13 cellular contexts compared by ENCODE assay signal in the genomic region with DNA sequence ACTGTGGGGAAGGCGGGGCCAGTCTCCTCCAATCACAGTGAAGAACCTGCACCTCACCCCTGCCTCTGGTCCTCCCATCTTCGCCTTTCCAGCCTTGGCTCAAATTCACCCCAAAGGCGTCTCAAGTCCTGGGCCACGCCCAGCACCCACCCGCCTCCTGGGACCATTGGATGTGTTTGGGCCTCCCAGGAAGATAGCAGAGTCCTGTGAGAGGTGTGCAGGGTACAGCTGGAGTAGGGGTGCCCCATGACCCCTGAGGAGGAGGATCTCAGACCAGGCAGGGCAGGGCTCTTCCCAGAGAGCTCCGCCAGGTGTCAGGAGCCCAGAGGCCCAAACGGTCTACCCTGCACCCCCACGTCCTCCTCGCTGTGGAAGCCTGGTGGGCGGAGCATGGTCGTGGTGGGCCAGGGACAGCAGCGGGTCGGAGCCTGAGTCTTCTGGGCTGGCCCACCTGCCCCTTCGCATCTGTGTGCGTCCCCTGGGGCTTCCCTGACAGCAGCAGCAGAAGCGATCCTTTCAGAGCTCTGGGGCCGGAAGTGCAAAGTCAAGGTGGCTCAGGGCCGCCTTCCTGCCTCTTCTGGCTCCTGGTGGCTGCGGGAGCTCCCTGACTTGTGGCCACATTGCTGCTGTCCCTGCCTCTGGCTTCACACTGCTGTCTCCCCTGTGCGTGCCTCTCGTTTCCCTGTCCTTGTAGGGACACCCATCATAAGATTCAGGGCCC. TPM values are rescaled to one million over a fixed set of nuclear protein-coding genes. Genes with fewer than 3 reads are reported as not detected.
DNase-seq lines count a peak whose midpoint lies in the region; ATAC-seq and TF ChIP-seq lines count a peak whose summit lies in the region.
"Had no signal": no experiment of that assay in that cellular context is flagged by ENCODE, and none has a peak within 500 bp of the region (broad histone marks: within the 10 kb centered on the region; RNA-seq: fewer than 3 reads in every experiment).

No MANE protein-coding gene starts in this region.

- H3K9me3 Mint-ChIP-seq in activated naive CD8-positive, alpha-beta T cell treated with anti-CD3 and anti-CD28 coated beads, Interleukin-2, amount 50 U/mL, for 24 hours, result no peaks in the 10 kb centered on the region
- H3K9me3 Mint-ChIP-seq in stimulated activated memory B cell treated with anti-CD40 and anti-IgM and Interleukin-4, amounts not matched to agents 10 μg/mL and 1 μg/mL and 100 μg/mL, for 72 hours, result peaks cover 2% of the 10 kb centered on the region

- intact Hi-C loops in heart left ventricle (cut with DNase I) (no loop called here), Right ventricle myocardium inferior (cut with DNase I) (no loop called here)

- ATAC-seq in heart left ventricle, result no peak
- ATAC-seq in Right ventricle myocardium inferior, result no peak
- ATAC-seq in activated naive CD8-positive, alpha-beta T cell treated with anti-CD3 and anti-CD28 coated beads, Interleukin-2, amount 50 U/mL, for 24 hours, result no peak
- peak; percentile 52 for ATAC-seq in stimulated activated memory B cell treated with anti-CD40 and anti-IgM and Interleukin-4, amounts not matched to agents 10 μg/mL and 1 μg/mL and 100 μg/mL, for 72 hours
- ATAC-seq: gastroesophageal sphincter, left colon had no signal

- 71 to 82% (median 78%) methylated on average over 16 to 21 of the region's 21 CpGs for WGBS in heart left ventricle, 4 donors

- H3K4me3 ChIP-seq in heart left ventricle, result no peak overlapping the region
- H3K4me3 ChIP-seq in NB4 (ENCODE audit: low read depth, low read length), result no peak overlapping the region
- H3K4me3 ChIP-seq: gastroesophageal sphincter had no signal

- no peak overlapping the region for H3K27ac Mint-ChIP-seq in activated naive CD8-positive, alpha-beta T cell treated with anti-CD3 and anti-CD28 coated beads, Interleukin-2, amount 50 U/mL, for 24 hours
- H3K27ac Mint-ChIP-seq in stimulated activated memory B cell treated with anti-CD40 and anti-IgM and Interleukin-4, amounts not matched to agents 10 μg/mL and 1 μg/mL and 100 μg/mL, for 72 hours, result peak overlapping the region; percentile 71

- H3K4me1 ChIP-seq in heart left ventricle, result no peaks in the 10 kb centered on the region
- H3K4me1 ChIP-seq: gastroesophageal sphincter had no signal

- TF ChIP-seq CTCF in heart left ventricle (IDR thresholded peaks at IDR 0.05) (no peak), NB4 (IDR thresholded peaks at IDR 0.05; ENCODE audit: low read depth, low read length) (no peak)

- no peak overlapping the region for H3K27ac ChIP-seq in heart left ventricle
- H3K27ac ChIP-seq: gastroesophageal sphincter, HL-60 had no signal

- H3K27me3 Mint-ChIP-seq in activated naive CD8-positive, alpha-beta T cell treated with anti-CD3 and anti-CD28 coated beads, Interleukin-2, amount 50 U/mL, for 24 hours, result no peaks in the 10 kb centered on the region
- peaks cover 12% of the 10 kb centered on the region for H3K27me3 Mint-ChIP-seq in stimulated activated memory B cell treated with anti-CD40 and anti-IgM and Interleukin-4, amounts not matched to agents 10 μg/mL and 1 μg/mL and 100 μg/mL, for 72 hours

- no peaks in the 10 kb centered on the region for H3K36me3 Mint-ChIP-seq in activated naive CD8-positive, alpha-beta T cell treated with anti-CD3 and anti-CD28 coated beads, Interleukin-2, amount 50 U/mL, for 24 hours (ENCODE audit: low read depth)
- H3K36me3 Mint-ChIP-seq in stimulated activated memory B cell treated with anti-CD40 and anti-IgM and Interleukin-4, amounts not matched to agents 10 μg/mL and 1 μg/mL and 100 μg/mL, for 72 hours, result no peaks in the 10 kb centered on the region

- peaks cover 0 to 7% (median 0%) of the 10 kb centered on the region in 12 donors for H3K9me3 ChIP-seq in heart left ventricle

- no peaks in the 10 kb centered on the region for H3K36me3 ChIP-seq in heart left ventricle
- H3K36me3 ChIP-seq: gastroesophageal sphincter had no signal

- TF ChIP-seq POLR2A in heart left ventricle (IDR thresholded peaks at IDR 0.05), result no peak
- TF ChIP-seq POLR2A in NB4 (IDR thresholded peaks at IDR 0.05; ENCODE audit: extremely low read depth, insufficient read length), result no peak

- H3K4me3 Mint-ChIP-seq in activated naive CD8-positive, alpha-beta T cell treated with anti-CD3 and anti-CD28 coated beads, Interleukin-2, amount 50 U/mL, for 24 hours, result no peak overlapping the region
- no peak overlapping the region for H3K4me3 Mint-ChIP-seq in stimulated activated memory B cell treated with anti-CD40 and anti-IgM and Interleukin-4, amounts not matched to agents 10 μg/mL and 1 μg/mL and 100 μg/mL, for 72 hours

- peaks cover 5% of the 10 kb centered on the region for H3K4me1 Mint-ChIP-seq in activated naive CD8-positive, alpha-beta T cell treated with anti-CD3 and anti-CD28 coated beads, Interleukin-2, amount 50 U/mL, for 24 hours
- H3K4me1 Mint-ChIP-seq in stimulated activated memory B cell treated with anti-CD40 and anti-IgM and Interleukin-4, amounts not matched to agents 10 μg/mL and 1 μg/mL and 100 μg/mL, for 72 hours, result peaks cover 12% of the 10 kb centered on the region

- no peaks in the 10 kb centered on the region for H3K27me3 ChIP-seq in heart left ventricle
- H3K27me3 ChIP-seq: gastroesophageal sphincter had no signal

- DNase-seq in heart left ventricle (peak in 3 of 5 donors; percentile 13 to 58 (median 17)), Right ventricle myocardium inferior (ENCODE audit: missing footprints) (no peak), NB4 (ENCODE audit: low read depth) (peak; percentile 39), nucleus accumbens (lab: John Stamatoyannopoulos, UW) (no peak), NK-92 (lab: John Stamatoyannopoulos, UW; ENCODE audit: unreplicated experiment) (no peak), NCI-H187 treated with DMSO at 0.1 percent for 48 hours (lab: John Stamatoyannopoulos, UW) (no peak)
- peak; percentile 16 for DNase-seq in activated naive CD8-positive, alpha-beta T cell treated with anti-CD3 and anti-CD28 coated beads, Interleukin-2, amount 50 U/mL, for 24 hours
- DNase-seq: amniotic stem cell, left colon, NCI-H1105 had no signal

RNA-seq across cellular contexts. Expression of a gene that starts 34.9 kb away (rescaled TPM):
- total RNA-seq in heart left ventricle, result 1 to 10 TPM in 5 of 9 donors, under 1 TPM in 4; 0.48 to 2.8 (median 1.0) TPM
- under 1 TPM; 0.72 to 0.76 TPM for polyA plus RNA-seq in heart left ventricle
- 0.92 TPM for total RNA-seq in Right ventricle myocardium inferior

Comparison
In these comparisons a context has a peak if more than half of its experiments do, and no peak if none do; other contexts are left out.
1. DNase-seq: peak in heart left ventricle (3 of 5), NB4 (single experiment) and activated naive CD8-positive, alpha-beta T cell treated with anti-CD3 and anti-CD28 coated beads, Interleukin-2, amount 50 U/mL, for 24 hours (single experiment); none in Right ventricle myocardium inferior (single experiment), nucleus accumbens (0 of 56), NK-92 (single experiment) and NCI-H187 treated with DMSO at 0.1 percent for 48 hours (single experiment).